ENCODE assay signal across 1 cellular context in the genomic region with DNA sequence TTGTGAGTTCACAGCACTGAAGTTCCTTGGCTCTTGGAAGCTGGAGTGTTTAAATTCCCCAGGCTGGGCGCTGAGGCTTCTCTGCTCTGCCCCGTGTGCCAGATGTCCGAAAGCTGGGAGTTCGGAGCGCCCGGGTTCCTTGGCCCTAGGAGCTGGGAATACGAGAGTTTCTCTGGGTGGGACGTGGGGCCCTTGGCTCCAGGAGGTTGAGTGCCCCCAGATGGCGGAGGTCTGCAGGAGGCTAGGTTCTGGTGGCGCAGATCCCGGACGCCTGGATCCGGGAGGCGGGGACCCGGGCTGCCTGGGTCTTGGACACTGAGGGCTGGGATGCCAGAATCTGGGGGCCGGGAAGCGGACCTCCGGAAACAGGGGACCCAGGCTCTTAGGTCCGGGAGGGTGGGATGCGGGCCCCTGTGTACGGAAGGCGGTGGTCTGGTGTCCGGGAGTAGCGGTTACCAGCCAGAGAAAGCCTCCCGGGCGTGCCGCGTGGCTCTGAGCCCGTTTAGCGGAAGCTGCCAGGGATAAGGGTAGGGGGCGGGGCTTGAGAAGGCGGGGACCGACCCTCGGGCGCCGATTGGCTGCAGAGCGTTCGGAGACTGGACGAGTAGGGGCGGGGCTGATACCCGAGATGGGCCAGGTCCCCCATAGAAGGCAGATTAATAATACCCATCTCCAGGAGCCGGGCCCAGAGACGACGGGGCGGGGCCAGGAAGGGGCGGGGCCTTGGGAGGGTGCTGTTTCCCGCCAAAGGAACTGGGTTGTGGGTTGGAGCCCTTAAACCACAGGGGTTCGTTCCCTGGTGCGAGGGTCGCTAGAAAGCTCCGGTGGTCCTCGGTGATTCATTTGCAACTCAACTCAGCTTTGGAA.
TF ChIP-seq lines count a peak whose summit lies in the region.

Gene SLC1A5 (minus strand): TSS at position 494 of the 867 bp plus-strand sequence. CDS start 629 bp downstream, outside the sequence.

TF ChIP-seq in HepG2, 621 proteins besides CTCF, POLR2A, EP300 and RAD21 (continued from another document and continues in another):
- no peak for TF ChIP-seq KAT2B (IDR thresholded peaks at IDR 0.05; ENCODE audit: borderline replicate concordance, low read depth, low read length)
- TF ChIP-seq ZBTB49 (CRISPR knock-in tag; IDR thresholded peaks at IDR 0.05; ENCODE audit: borderline replicate concordance), result 0 out of 2 replicates have a peak, but pooled peaks have one; percentile 20
- TF ChIP-seq, protein P1, sequence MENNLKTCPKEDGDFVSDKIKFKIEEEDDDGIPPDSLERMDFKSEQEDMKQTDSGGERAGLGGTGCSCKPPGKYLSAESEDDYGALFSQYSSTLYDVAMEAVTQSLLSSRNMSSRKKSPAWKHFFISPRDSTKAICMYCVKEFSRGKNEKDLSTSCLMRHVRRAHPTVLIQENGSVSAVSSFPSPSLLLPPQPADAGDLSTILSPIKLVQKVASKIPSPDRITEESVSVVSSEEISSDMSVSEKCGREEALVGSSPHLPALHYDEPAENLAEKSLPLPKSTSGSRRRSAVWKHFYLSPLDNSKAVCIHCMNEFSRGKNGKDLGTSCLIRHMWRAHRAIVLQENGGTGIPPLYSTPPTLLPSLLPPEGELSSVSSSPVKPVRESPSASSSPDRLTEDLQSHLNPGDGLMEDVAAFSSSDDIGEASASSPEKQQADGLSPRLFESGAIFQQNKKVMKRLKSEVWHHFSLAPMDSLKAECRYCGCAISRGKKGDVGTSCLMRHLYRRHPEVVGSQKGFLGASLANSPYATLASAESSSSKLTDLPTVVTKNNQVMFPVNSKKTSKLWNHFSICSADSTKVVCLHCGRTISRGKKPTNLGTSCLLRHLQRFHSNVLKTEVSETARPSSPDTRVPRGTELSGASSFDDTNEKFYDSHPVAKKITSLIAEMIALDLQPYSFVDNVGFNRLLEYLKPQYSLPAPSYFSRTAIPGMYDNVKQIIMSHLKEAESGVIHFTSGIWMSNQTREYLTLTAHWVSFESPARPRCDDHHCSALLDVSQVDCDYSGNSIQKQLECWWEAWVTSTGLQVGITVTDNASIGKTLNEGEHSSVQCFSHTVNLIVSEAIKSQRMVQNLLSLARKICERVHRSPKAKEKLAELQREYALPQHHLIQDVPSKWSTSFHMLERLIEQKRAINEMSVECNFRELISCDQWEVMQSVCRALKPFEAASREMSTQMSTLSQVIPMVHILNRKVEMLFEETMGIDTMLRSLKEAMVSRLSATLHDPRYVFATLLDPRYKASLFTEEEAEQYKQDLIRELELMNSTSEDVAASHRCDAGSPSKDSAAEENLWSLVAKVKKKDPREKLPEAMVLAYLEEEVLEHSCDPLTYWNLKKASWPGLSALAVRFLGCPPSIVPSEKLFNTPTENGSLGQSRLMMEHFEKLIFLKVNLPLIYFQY (CRISPR knock-in tag; IDR thresholded peaks at IDR 0.05; ENCODE audit: borderline replicate concordance), result peak; percentile 86; the same call in 1 of the 2 replicates
- peak; percentile 68; the same call in 1 of the 2 replicates for TF ChIP-seq ZNF552 (CRISPR knock-in tag; IDR thresholded peaks at IDR 0.05; ENCODE audit: borderline replicate concordance)
- no peak for TF ChIP-seq GTF3A (CRISPR knock-in tag; conservative IDR thresholded peaks at IDR 0.05)
- TF ChIP-seq, protein P2, sequence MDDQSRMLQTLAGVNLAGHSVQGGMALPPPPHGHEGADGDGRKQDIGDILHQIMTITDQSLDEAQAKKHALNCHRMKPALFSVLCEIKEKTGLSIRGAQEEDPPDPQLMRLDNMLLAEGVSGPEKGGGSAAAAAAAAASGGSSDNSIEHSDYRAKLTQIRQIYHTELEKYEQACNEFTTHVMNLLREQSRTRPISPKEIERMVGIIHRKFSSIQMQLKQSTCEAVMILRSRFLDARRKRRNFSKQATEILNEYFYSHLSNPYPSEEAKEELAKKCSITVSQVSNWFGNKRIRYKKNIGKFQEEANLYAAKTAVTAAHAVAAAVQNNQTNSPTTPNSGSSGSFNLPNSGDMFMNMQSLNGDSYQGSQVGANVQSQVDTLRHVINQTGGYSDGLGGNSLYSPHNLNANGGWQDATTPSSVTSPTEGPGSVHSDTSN (CRISPR knock-in tag; IDR thresholded peaks at IDR 0.05; ENCODE audit: borderline replicate concordance), result no peak
- TF ChIP-seq, protein P3, sequence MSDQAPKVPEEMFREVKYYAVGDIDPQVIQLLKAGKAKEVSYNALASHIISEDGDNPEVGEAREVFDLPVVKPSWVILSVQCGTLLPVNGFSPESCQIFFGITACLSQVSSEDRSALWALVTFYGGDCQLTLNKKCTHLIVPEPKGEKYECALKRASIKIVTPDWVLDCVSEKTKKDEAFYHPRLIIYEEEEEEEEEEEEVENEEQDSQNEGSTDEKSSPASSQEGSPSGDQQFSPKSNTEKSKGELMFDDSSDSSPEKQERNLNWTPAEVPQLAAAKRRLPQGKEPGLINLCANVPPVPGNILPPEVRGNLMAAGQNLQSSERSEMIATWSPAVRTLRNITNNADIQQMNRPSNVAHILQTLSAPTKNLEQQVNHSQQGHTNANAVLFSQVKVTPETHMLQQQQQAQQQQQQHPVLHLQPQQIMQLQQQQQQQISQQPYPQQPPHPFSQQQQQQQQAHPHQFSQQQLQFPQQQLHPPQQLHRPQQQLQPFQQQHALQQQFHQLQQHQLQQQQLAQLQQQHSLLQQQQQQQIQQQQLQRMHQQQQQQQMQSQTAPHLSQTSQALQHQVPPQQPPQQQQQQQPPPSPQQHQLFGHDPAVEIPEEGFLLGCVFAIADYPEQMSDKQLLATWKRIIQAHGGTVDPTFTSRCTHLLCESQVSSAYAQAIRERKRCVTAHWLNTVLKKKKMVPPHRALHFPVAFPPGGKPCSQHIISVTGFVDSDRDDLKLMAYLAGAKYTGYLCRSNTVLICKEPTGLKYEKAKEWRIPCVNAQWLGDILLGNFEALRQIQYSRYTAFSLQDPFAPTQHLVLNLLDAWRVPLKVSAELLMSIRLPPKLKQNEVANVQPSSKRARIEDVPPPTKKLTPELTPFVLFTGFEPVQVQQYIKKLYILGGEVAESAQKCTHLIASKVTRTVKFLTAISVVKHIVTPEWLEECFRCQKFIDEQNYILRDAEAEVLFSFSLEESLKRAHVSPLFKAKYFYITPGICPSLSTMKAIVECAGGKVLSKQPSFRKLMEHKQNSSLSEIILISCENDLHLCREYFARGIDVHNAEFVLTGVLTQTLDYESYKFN (CRISPR knock-in tag; conservative IDR thresholded peaks at IDR 0.05), result peak; percentile 36; the same call in 1 of the 2 replicates
- peak; percentile 62 for TF ChIP-seq ZNF614 (CRISPR knock-in tag; IDR thresholded peaks at IDR 0.05; ENCODE audit: borderline replicate concordance)
- no peak for TF ChIP-seq NPAS2 (CRISPR knock-in tag; IDR thresholded peaks at IDR 0.05; ENCODE audit: borderline replicate concordance)
- no peak for TF ChIP-seq ZNF318 (CRISPR knock-in tag; IDR thresholded peaks at IDR 0.05)
- no peak for TF ChIP-seq ZNF275 (CRISPR knock-in tag; IDR thresholded peaks at IDR 0.05; ENCODE audit: borderline replicate concordance)
- TF ChIP-seq ISX (CRISPR knock-in tag; conservative IDR thresholded peaks at IDR 0.05), result no peak
- no peak for TF ChIP-seq ZNF776 (CRISPR knock-in tag; IDR thresholded peaks at IDR 0.05)
- peak; percentile 96 for TF ChIP-seq MXD4 (CRISPR knock-in tag; IDR thresholded peaks at IDR 0.05)
- peak; percentile 51; the same call in 1 of the 2 replicates for TF ChIP-seq ZNF850 (CRISPR knock-in tag; conservative IDR thresholded peaks at IDR 0.05)
- no peak for TF ChIP-seq MLLT10 (CRISPR knock-in tag; IDR thresholded peaks at IDR 0.05)
- no peak; the same call in 1 of the 2 replicates for TF ChIP-seq ZNF501 (CRISPR knock-in tag; IDR thresholded peaks at IDR 0.05)
- peak; percentile 56; the same call in 1 of the 2 replicates for TF ChIP-seq YEATS2 (CRISPR knock-in tag; IDR thresholded peaks at IDR 0.05; ENCODE audit: borderline replicate concordance)
- peak; percentile 72; the same call in 1 of the 2 replicates for TF ChIP-seq ZBTB4 (CRISPR knock-in tag; IDR thresholded peaks at IDR 0.05; ENCODE audit: borderline replicate concordance)
- TF ChIP-seq ZNF451 (CRISPR knock-in tag; IDR thresholded peaks at IDR 0.05), result peak; percentile 73; the same call in 1 of the 2 replicates
- peak; percentile 23; the same call in 1 of the 2 replicates for TF ChIP-seq ISL2 (CRISPR knock-in tag; IDR thresholded peaks at IDR 0.05)
